ENCODE assay signal across 7 cellular contexts in genomic region chr17:36014946-36015345, GRCh38.
"Had no signal": no experiment of that assay in that cellular context is flagged by ENCODE, and none has a peak within 500 bp of the region (broad histone marks: within the 10 kb centered on the region; RNA-seq: fewer than 3 reads in every experiment).

No MANE protein-coding gene starts in this region.

- ATAC-seq: GM23338, HCT116, K562 had no signal

- H3K9me3 Mint-ChIP-seq: HFFc6 had no signal

- DNase-seq: H7, HFFc6, IMR-90, KG1 had no signal

- H3K4me3 Mint-ChIP-seq: GM23338, HFFc6 had no signal

- H3K4me1 Mint-ChIP-seq: GM23338 had no signal

- H3K27ac Mint-ChIP-seq: GM23338, HFFc6 had no signal
